1 cellular context compared by ENCODE assay signal in the genomic region with DNA sequence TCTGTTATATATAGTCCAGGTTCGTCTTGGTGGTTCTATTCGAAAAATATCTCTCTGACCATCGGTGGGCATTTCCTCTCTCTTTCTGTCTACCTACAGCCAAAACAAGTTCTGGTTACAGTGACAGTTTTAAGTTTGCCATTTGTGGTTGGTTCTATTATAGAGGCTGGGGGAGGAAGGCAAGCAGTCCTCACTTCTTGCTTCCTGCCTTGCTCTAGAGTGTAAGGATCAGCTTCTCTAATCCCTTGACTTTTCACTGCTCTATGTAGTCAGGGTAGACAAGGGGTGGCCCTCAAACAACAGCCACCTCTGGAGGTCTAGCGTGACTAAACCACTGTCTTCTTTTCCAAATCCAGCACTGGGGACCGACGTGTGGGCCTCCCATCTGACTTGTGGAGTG.
TF ChIP-seq lines count a peak whose summit lies in the region.

No MANE protein-coding gene starts in this region.

TF ChIP-seq in K562, 482 proteins besides CTCF, POLR2A, EP300 and RAD21 (continued from another document and continues in another):
- TF ChIP-seq ZBTB2 (IDR thresholded peaks at IDR 0.05) (peak; percentile 40; the same call in 1 of the 2 replicates), ARID3A (IDR thresholded peaks at IDR 0.05; ENCODE audit: borderline replicate concordance, low read depth, low read length) (peak; percentile 15; the same call in 1 of the 2 replicates), ZBTB12 (CRISPR knock-in tag; IDR thresholded peaks at IDR 0.05) (peak; percentile 42; the same call in 1 of the 2 replicates), DIDO1 (tag; IDR thresholded peaks at IDR 0.05; ENCODE audit: low read depth) (no peak), BCOR (IDR thresholded peaks at IDR 0.05) (no peak), POLR3G (IDR thresholded peaks at IDR 0.05; ENCODE audit: extremely low read depth, insufficient read length, insufficient replicate concordance) (no peak), MYC (IDR thresholded peaks at IDR 0.05; ENCODE audit: low read depth, low read length) (0 out of 2 replicates have a peak, but pooled peaks have one; percentile 36), MYC (CRISPR knock-in tag; IDR thresholded peaks at IDR 0.05; ENCODE audit: borderline replicate concordance, low read depth) (no peak), ZNF584 (CRISPR knock-in tag; IDR thresholded peaks at IDR 0.05; ENCODE audit: low read depth) (no peak), MTF1 (CRISPR knock-in tag; IDR thresholded peaks at IDR 0.05; ENCODE audit: borderline replicate concordance) (no peak), HMBOX1 (IDR thresholded peaks at IDR 0.05) (peak; percentile 99), TCF7L2 (IDR thresholded peaks at IDR 0.05; ENCODE audit: low read depth, low read length) (no peak), PHF20 (IDR thresholded peaks at IDR 0.05; ENCODE audit: partially characterized antibody) (no peak), ZNF518B (CRISPR knock-in tag; IDR thresholded peaks at IDR 0.05) (no peak), E2F3 (CRISPR knock-in tag; IDR thresholded peaks at IDR 0.05) (no peak), PRPF4 (IDR thresholded peaks at IDR 0.05; ENCODE audit: insufficient read depth, low read depth, low read length, poor library complexity, severe bottlenecking) (no peak), STAT6 (CRISPR knock-in tag; IDR thresholded peaks at IDR 0.05) (no peak), ZNF124 (CRISPR knock-in tag; IDR thresholded peaks at IDR 0.05) (no peak), HNRNPUL1 (IDR thresholded peaks at IDR 0.05; ENCODE audit: low read length) (no peak), FOXJ2 (tag; IDR thresholded peaks at IDR 0.05) (no peak), ZNF436 (CRISPR knock-in tag; IDR thresholded peaks at IDR 0.05) (no peak), TCFL5 (CRISPR knock-in tag; conservative IDR thresholded peaks at IDR 0.05) (no peak), ZNF3 (CRISPR knock-in tag; IDR thresholded peaks at IDR 0.05) (no peak), DPF2 (IDR thresholded peaks at IDR 0.05) (peak; percentile 77), NCOA6 (IDR thresholded peaks at IDR 0.05) (no peak), BRF2 (IDR thresholded peaks at IDR 0.05; ENCODE audit: borderline replicate concordance, insufficient read depth, insufficient read length) (no peak), KLF13 (tag; IDR thresholded peaks at IDR 0.05; ENCODE audit: borderline replicate concordance, low read depth) (no peak), HSF4 (CRISPR knock-in tag; IDR thresholded peaks at IDR 0.05; ENCODE audit: borderline replicate concordance) (no peak), ZNF12 (CRISPR knock-in tag; IDR thresholded peaks at IDR 0.05) (no peak), SREBF2 (CRISPR knock-in tag; IDR thresholded peaks at IDR 0.05) (no peak), FOSL1 (tag; conservative IDR thresholded peaks at IDR 0.05) (no peak), ZNF766 (CRISPR knock-in tag; conservative IDR thresholded peaks at IDR 0.05) (no peak), NFE2L1 (tag; IDR thresholded peaks at IDR 0.05; ENCODE audit: borderline replicate concordance, low read depth) (no peak), FOXK2 (conservative IDR thresholded peaks at IDR 0.05 in 1 of 2, IDR thresholded peaks at IDR 0.05 in 1 of 2; ENCODE audit: low read depth in 2 of 2) (0 out of 4 replicates have a peak, but pooled peaks of 1 of the 2 experiments have one; percentile 10), KAT7 (CRISPR knock-in tag; IDR thresholded peaks at IDR 0.05; ENCODE audit: borderline replicate concordance) (no peak; the same call in 1 of the 2 replicates), LEF1 (IDR thresholded peaks at IDR 0.05) (no peak), SRSF3 (IDR thresholded peaks at IDR 0.05; ENCODE audit: insufficient read depth, low read length) (no peak), TAF9B (IDR thresholded peaks at IDR 0.05; ENCODE audit: partially characterized antibody) (no peak), EP400 (IDR thresholded peaks at IDR 0.05) (no peak)
- TF ChIP-seq, protein P1, sequence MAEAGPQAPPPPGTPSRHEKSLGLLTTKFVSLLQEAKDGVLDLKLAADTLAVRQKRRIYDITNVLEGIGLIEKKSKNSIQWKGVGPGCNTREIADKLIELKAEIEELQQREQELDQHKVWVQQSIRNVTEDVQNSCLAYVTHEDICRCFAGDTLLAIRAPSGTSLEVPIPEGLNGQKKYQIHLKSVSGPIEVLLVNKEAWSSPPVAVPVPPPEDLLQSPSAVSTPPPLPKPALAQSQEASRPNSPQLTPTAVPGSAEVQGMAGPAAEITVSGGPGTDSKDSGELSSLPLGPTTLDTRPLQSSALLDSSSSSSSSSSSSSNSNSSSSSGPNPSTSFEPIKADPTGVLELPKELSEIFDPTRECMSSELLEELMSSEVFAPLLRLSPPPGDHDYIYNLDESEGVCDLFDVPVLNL (CRISPR knock-in tag; IDR thresholded peaks at IDR 0.05; ENCODE audit: low read depth): no peak
- TF ChIP-seq, protein P2, sequence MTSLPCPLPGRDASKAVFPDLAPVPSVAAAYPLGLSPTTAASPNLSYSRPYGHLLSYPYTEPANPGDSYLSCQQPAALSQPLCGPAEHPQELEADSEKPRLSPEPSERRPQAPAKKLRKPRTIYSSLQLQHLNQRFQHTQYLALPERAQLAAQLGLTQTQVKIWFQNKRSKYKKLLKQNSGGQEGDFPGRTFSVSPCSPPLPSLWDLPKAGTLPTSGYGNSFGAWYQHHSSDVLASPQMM (CRISPR knock-in tag; IDR thresholded peaks at IDR 0.05): no peak
- TF ChIP-seq, protein P3, sequence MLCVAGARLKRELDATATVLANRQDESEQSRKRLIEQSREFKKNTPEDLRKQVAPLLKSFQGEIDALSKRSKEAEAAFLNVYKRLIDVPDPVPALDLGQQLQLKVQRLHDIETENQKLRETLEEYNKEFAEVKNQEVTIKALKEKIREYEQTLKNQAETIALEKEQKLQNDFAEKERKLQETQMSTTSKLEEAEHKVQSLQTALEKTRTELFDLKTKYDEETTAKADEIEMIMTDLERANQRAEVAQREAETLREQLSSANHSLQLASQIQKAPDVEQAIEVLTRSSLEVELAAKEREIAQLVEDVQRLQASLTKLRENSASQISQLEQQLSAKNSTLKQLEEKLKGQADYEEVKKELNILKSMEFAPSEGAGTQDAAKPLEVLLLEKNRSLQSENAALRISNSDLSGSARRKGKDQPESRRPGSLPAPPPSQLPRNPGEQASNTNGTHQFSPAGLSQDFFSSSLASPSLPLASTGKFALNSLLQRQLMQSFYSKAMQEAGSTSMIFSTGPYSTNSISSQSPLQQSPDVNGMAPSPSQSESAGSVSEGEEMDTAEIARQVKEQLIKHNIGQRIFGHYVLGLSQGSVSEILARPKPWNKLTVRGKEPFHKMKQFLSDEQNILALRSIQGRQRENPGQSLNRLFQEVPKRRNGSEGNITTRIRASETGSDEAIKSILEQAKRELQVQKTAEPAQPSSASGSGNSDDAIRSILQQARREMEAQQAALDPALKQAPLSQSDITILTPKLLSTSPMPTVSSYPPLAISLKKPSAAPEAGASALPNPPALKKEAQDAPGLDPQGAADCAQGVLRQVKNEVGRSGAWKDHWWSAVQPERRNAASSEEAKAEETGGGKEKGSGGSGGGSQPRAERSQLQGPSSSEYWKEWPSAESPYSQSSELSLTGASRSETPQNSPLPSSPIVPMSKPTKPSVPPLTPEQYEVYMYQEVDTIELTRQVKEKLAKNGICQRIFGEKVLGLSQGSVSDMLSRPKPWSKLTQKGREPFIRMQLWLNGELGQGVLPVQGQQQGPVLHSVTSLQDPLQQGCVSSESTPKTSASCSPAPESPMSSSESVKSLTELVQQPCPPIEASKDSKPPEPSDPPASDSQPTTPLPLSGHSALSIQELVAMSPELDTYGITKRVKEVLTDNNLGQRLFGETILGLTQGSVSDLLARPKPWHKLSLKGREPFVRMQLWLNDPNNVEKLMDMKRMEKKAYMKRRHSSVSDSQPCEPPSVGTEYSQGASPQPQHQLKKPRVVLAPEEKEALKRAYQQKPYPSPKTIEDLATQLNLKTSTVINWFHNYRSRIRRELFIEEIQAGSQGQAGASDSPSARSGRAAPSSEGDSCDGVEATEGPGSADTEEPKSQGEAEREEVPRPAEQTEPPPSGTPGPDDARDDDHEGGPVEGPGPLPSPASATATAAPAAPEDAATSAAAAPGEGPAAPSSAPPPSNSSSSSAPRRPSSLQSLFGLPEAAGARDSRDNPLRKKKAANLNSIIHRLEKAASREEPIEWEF (CRISPR knock-in tag; IDR thresholded peaks at IDR 0.05): no peak
